Comparison of ENCODE assay signal across 10 cellular contexts in the genomic region with DNA sequence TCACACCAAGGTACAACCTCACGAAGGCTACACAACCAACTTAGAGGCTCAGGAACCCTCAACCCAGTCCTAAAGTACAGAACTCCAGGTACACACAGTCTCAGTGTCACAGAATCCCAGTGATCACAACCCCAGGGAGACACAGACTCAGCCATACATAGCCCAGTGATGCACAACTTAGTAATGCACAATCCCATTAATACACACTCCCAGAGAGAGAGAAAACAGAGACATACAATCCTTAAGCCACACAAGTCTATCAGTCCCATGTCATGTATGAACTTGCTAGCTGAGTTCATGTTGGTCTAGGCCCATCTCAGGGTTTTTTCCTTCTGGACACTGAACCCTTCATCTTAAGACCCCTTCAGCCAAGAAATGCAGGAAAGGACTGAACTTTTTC. TPM values are rescaled to one million over a fixed set of nuclear protein-coding genes. Genes with fewer than 3 reads are reported as not detected.
DNase-seq lines count a peak whose midpoint lies in the region; ATAC-seq, FAIRE-seq and TF ChIP-seq lines count a peak whose summit lies in the region.
"Had no signal": no experiment of that assay in that cellular context is flagged by ENCODE, and none has a peak within 500 bp of the region (broad histone marks: within the 10 kb centered on the region; RNA-seq: fewer than 3 reads in every experiment).

No MANE protein-coding gene starts in this region.

- peak overlapping the region; percentile 48 to 91 (median 86) for H3K4me3 Mint-ChIP-seq in CD4-positive, CD25-positive, alpha-beta regulatory T cell
- no peak overlapping the region for H3K4me3 Mint-ChIP-seq in astrocyte (ENCODE audit: unreplicated experiment)
- peak overlapping the region; percentile 83 to 97 (median 94) for H3K4me3 Mint-ChIP-seq in naive B cell

- TF ChIP-seq CTCF in astrocyte (IDR thresholded peaks at IDR 0.05; ENCODE audit: insufficient read depth, low read depth, low read length) (no peak), upper lobe of right lung (IDR thresholded peaks at IDR 0.05) (no peak), sigmoid colon (IDR thresholded peaks at IDR 0.05) (no peak)

- no peak for DNase-seq in CD4-positive, CD25-positive, alpha-beta regulatory T cell
- DNase-seq in G401 (ENCODE audit: low spot score) (peak; percentile 53), astrocyte (ENCODE audit: low read depth) (no peak), naive B cell (no peak), upper lobe of right lung (no peak), H54 (ENCODE audit: insufficient read length, low spot score) (no peak), sigmoid colon (no peak), left lobe of liver (ENCODE audit: low spot score) (no peak)
- DNase-seq: amniotic stem cell had no signal

- no peak for TF ChIP-seq EP300 in sigmoid colon (IDR thresholded peaks at IDR 0.05)

- no peaks in the 10 kb centered on the region for H3K79me2 ChIP-seq in astrocyte (ENCODE audit: insufficient read depth, low read length)

- peaks cover 55% of the 10 kb centered on the region for H3K4me1 ChIP-seq in CD4-positive, CD25-positive, alpha-beta regulatory T cell (ENCODE audit: control insufficient read depth, insufficient read depth, low read length, poor library complexity, severe bottlenecking)
- peaks cover 15% of the 10 kb centered on the region for H3K4me1 ChIP-seq in astrocyte (ENCODE audit: insufficient read depth, low read length)
- H3K4me1 ChIP-seq in upper lobe of right lung = peaks cover 24% of the 10 kb centered on the region
- peaks cover 0 to 33% (median 30%) of the 10 kb centered on the region in 4 donors for H3K4me1 ChIP-seq in sigmoid colon

- H3K4me1 Mint-ChIP-seq in CD4-positive, CD25-positive, alpha-beta regulatory T cell = peaks cover 8 to 57% (median 37%) of the 10 kb centered on the region in 4 donors
- H3K4me1 Mint-ChIP-seq in astrocyte (ENCODE audit: low read depth, unreplicated experiment) (peaks cover 11% of the 10 kb centered on the region), naive B cell (peaks cover 57 to 76% (median 67%) of the 10 kb centered on the region in 3 donors)

- H3K36me3 ChIP-seq in CD4-positive, CD25-positive, alpha-beta regulatory T cell (ENCODE audit: control insufficient read depth, insufficient read depth, low read length) = no peaks in the 10 kb centered on the region
- H3K36me3 ChIP-seq in astrocyte (ENCODE audit: insufficient read depth, low read length) (no peaks in the 10 kb centered on the region), upper lobe of right lung (no peaks in the 10 kb centered on the region), sigmoid colon (no peaks in the 10 kb centered on the region)
- H3K36me3 ChIP-seq: BLaER1 treated with 17β-estradiol and CSF1 and Interleukin-3, amounts not matched to agents 10 nM and 100 nM had no signal

- no peaks in the 10 kb centered on the region for H3K27me3 Mint-ChIP-seq in CD4-positive, CD25-positive, alpha-beta regulatory T cell
- H3K27me3 Mint-ChIP-seq in astrocyte (ENCODE audit: low read depth, unreplicated experiment) = peaks cover 9% of the 10 kb centered on the region
- H3K27me3 Mint-ChIP-seq in naive B cell = no peaks in the 10 kb centered on the region

- H3K4me3 ChIP-seq in CD4-positive, CD25-positive, alpha-beta regulatory T cell (ENCODE audit: low read depth, low read length) = no peak overlapping the region
- no peak overlapping the region for H3K4me3 ChIP-seq in astrocyte (ENCODE audit: insufficient read depth, low read depth, low read length)
- H3K4me3 ChIP-seq in upper lobe of right lung = no peak overlapping the region
- H3K4me3 ChIP-seq in sigmoid colon = no peak overlapping the region

- H4K20me1 ChIP-seq in astrocyte (ENCODE audit: insufficient read depth, low read length) = peaks cover 55% of the 10 kb centered on the region

- in situ Hi-C loops in G401 (cut with HindIII; ENCODE audit: low sequenced_read_pairs) = no loop called here

- no peak for TF ChIP-seq POLR2A in H54 (IDR thresholded peaks at IDR 0.05; ENCODE audit: low read depth, low read length)
- no peak for TF ChIP-seq POLR2A in sigmoid colon (IDR thresholded peaks at IDR 0.05)

- no peak overlapping the region for H2AFZ ChIP-seq in astrocyte (ENCODE audit: low read depth, low read length)

- no peak overlapping the region for H3K9ac ChIP-seq in astrocyte (ENCODE audit: low read length)
- H3K9ac ChIP-seq: BLaER1 treated with 17β-estradiol and CSF1 and Interleukin-3, amounts not matched to agents 10 nM and 100 nM had no signal

- H3K27ac Mint-ChIP-seq in CD4-positive, CD25-positive, alpha-beta regulatory T cell = peak overlapping the region in 1 of 3 donors; percentile 87
- H3K27ac Mint-ChIP-seq in astrocyte (ENCODE audit: unreplicated experiment) = no peak overlapping the region
- H3K27ac Mint-ChIP-seq in naive B cell = peak overlapping the region in 5 of 6 donors; percentile 58 to 97 (median 85)

- 89 to 95% methylated on average over 1 of the region's 1 CpG for WGBS in sigmoid colon, 2 donors

- no peak for FAIRE-seq in astrocyte (lab: Jason Lieb, UNC)
- no peak for FAIRE-seq in H54 (lab: Jason Lieb, UNC)

- ATAC-seq in CD4-positive, CD25-positive, alpha-beta regulatory T cell (ENCODE audit: low read depth in 2 of 2) = no peak
- ATAC-seq in naive B cell (ENCODE audit: low read depth in 2 of 2) (no peak), upper lobe of right lung (no peak), left lobe of liver (no peak)

- intact Hi-C loops in upper lobe of right lung (cut with DNase I) (no loop called here), sigmoid colon (cut with DNase I) (loop anchor here (5.0 kb wide), 1 partner anchor 233 kb away; no protein-coding TSS in a partner anchor)

- no peaks in the 10 kb centered on the region for H3K36me3 Mint-ChIP-seq in CD4-positive, CD25-positive, alpha-beta regulatory T cell
- H3K36me3 Mint-ChIP-seq in astrocyte (ENCODE audit: low read depth, unreplicated experiment) (peaks cover under 1% of the 10 kb centered on the region), naive B cell (no peaks in the 10 kb centered on the region)

- H3K27ac ChIP-seq in CD4-positive, CD25-positive, alpha-beta regulatory T cell (ENCODE audit: insufficient read depth, low read length, poor library complexity, severe bottlenecking) = no peak overlapping the region
- no peak overlapping the region for H3K27ac ChIP-seq in astrocyte (ENCODE audit: low read depth, low read length)
- no peak overlapping the region for H3K27ac ChIP-seq in upper lobe of right lung
- no peak overlapping the region for H3K27ac ChIP-seq in sigmoid colon
- H3K27ac ChIP-seq: BLaER1 treated with 17β-estradiol and CSF1 and Interleukin-3, amounts not matched to agents 10 nM and 100 nM had no signal

- peak overlapping the region; percentile 95 for H3K4me2 ChIP-seq in astrocyte (ENCODE audit: low read length)

- H3K9me3 ChIP-seq in CD4-positive, CD25-positive, alpha-beta regulatory T cell (ENCODE audit: control insufficient read depth in 2 of 2, low read length in 2 of 2) = no peaks in the 10 kb centered on the region
- no peaks in the 10 kb centered on the region for H3K9me3 ChIP-seq in astrocyte (ENCODE audit: insufficient read depth, low read depth, low read length)
- H3K9me3 ChIP-seq in upper lobe of right lung = no peaks in the 10 kb centered on the region
- no peaks in the 10 kb centered on the region for H3K9me3 ChIP-seq in sigmoid colon
- H3K9me3 ChIP-seq: BLaER1 treated with 17β-estradiol and CSF1 and Interleukin-3, amounts not matched to agents 10 nM and 100 nM had no signal

- no peaks in the 10 kb centered on the region for H3K9me3 Mint-ChIP-seq in CD4-positive, CD25-positive, alpha-beta regulatory T cell
- no peaks in the 10 kb centered on the region for H3K9me3 Mint-ChIP-seq in astrocyte (ENCODE audit: unreplicated experiment)
- H3K9me3 Mint-ChIP-seq in naive B cell = no peaks in the 10 kb centered on the region

- no peaks in the 10 kb centered on the region for H3K27me3 ChIP-seq in CD4-positive, CD25-positive, alpha-beta regulatory T cell (ENCODE audit: control insufficient read depth, insufficient read depth, low read length)
- H3K27me3 ChIP-seq in astrocyte (ENCODE audit: insufficient read depth, low read length) (peaks cover 4% of the 10 kb centered on the region), upper lobe of right lung (no peaks in the 10 kb centered on the region), sigmoid colon (peaks cover 0 to 5% (median 0%) of the 10 kb centered on the region in 3 donors)

RNA-seq across cellular contexts. Expression of gene KCNIP2, which starts 4.6 kb away (rescaled TPM):
- 1.6 TPM for total RNA-seq in CD4-positive, CD25-positive, alpha-beta regulatory T cell
- polyA plus RNA-seq in CD4-positive, CD25-positive, alpha-beta regulatory T cell = under 1 TPM in 1 of 4 donors, not detected in 3; 0.08 TPM
- not detected in 2 replicates for total RNA-seq in G401 (2014; rRNA removed; shearing (Covaris generic))
- total RNA-seq in astrocyte (1.9 and 2.5 TPM in 2 replicates), upper lobe of right lung (3.0 TPM), sigmoid colon (1 to 10 TPM; 1.8 to 7.1 (median 2.6) TPM), left lobe of liver (1.4 TPM)
- polyA plus RNA-seq in naive B cell (ENCODE audit: low read depth in 6 of 6) (10 to 100 TPM; 12.9 to 56.1 (median 32.8) TPM), sigmoid colon (1 to 10 TPM in 1 of 3 donors, not detected in 2; 3.3 TPM)

RNA-seq across cellular contexts. Expression of gene OGA, which starts 20.8 kb away (rescaled TPM):
- total RNA-seq in CD4-positive, CD25-positive, alpha-beta regulatory T cell = 442 TPM
- 10 to 100 TPM; 36.7 to 42.2 (median 41.3) TPM for polyA plus RNA-seq in CD4-positive, CD25-positive, alpha-beta regulatory T cell
- 56.1 and 67.4 TPM in 2 replicates for total RNA-seq in G401 (2014; rRNA removed; shearing (Covaris generic))
- total RNA-seq in astrocyte (106 and 119 TPM in 2 replicates), upper lobe of right lung (91.6 TPM), sigmoid colon (100 to 1,000 TPM; 124 to 143 (median 140) TPM), left lobe of liver (32.8 TPM)
- polyA plus RNA-seq in naive B cell (ENCODE audit: low read depth in 6 of 6) (10 to 100 TPM; 36.1 to 77.5 (median 61.2) TPM), sigmoid colon (10 to 100 TPM; 15.7 to 60.5 (median 23.4) TPM)

RNA-seq across cellular contexts. Expression of gene NPM3, which starts 55.8 kb away (rescaled TPM):
- 7.3 TPM for total RNA-seq in CD4-positive, CD25-positive, alpha-beta regulatory T cell
- 1 to 10 TPM; 3.1 to 4.5 (median 3.1) TPM for polyA plus RNA-seq in CD4-positive, CD25-positive, alpha-beta regulatory T cell
- total RNA-seq in G401 (2014; rRNA removed; shearing (Covaris generic)) = 235 and 256 TPM in 2 replicates
- 36.5 and 40.7 TPM in 2 replicates for total RNA-seq in astrocyte
- 1 to 10 TPM; 2.0 to 5.4 (median 4.2) TPM for polyA plus RNA-seq in naive B cell (ENCODE audit: low read depth in 6 of 6)
- 18.0 TPM for total RNA-seq in upper lobe of right lung
- total RNA-seq in sigmoid colon = 10 to 100 TPM; 23.0 to 45.7 (median 29.8) TPM
- polyA plus RNA-seq in sigmoid colon = 10 to 100 TPM; 17.8 to 64.9 (median 26.4) TPM
- 7.2 TPM for total RNA-seq in left lobe of liver
